Comparison of ENCODE assay signal across 8 cellular contexts in the genomic region with DNA sequence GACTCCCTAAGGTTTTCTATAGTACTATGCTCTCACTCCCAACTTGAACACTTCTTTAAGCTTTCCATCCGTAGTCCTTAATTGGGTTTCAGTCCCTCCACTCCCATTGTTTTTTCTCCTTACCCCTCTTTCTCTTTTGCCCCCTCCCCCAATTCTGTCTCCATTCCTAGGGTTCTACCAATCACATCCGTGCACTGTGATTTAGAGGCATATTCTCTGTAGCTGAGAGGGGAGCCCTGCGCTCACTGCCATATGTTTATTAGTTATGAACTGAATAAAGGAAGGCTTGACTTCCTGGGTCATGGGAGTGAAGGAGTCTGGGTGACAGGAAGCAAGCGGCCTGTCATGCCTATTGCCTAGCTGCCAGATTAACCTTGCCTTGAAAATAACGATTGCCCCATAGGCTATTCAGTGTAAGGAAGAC. TPM values are rescaled to one million over a fixed set of nuclear protein-coding genes. Genes with fewer than 3 reads are reported as not detected.
A peak's percentile ranks its signal among the peaks of the same experiment; 100 is the strongest.
DNase-seq lines count a peak whose midpoint lies in the region; ATAC-seq, FAIRE-seq and TF ChIP-seq lines count a peak whose summit lies in the region.

No MANE protein-coding gene starts in this region.

- peaks cover 4% of the 10 kb centered on the region for H3K27me3 Mint-ChIP-seq in WTC11 (ENCODE audit: low read depth)

- H3K9me3 ChIP-seq in endothelial cell of umbilical vein (replicated peaks; ENCODE audit: control insufficient read depth, insufficient read depth, low read length), result no peaks in the 10 kb centered on the region
- H3K9me3 ChIP-seq in thoracic aorta, result no peaks in the 10 kb centered on the region

- no peak overlapping the region for H2AFZ ChIP-seq in endothelial cell of umbilical vein (ENCODE audit: low read depth, low read length)

- H3K36me3 ChIP-seq in endothelial cell of umbilical vein (ENCODE audit: control insufficient read depth in 2 of 2, extremely low read depth in 1 of 2, insufficient read depth in 2 of 2, low read length in 2 of 2) (peaks cover 0 to 3% of the 10 kb centered on the region in 2 experiments), thoracic aorta (no peaks in the 10 kb centered on the region)

- H3K9me3 Mint-ChIP-seq in WTC11, result no peaks in the 10 kb centered on the region

- H3K27me3 ChIP-seq in endothelial cell of umbilical vein (ENCODE audit: control insufficient read depth in 2 of 2, insufficient read depth in 2 of 2, low read length in 2 of 2) (no peaks in the 10 kb centered on the region), thoracic aorta (replicated peaks; ENCODE audit: insufficient read depth) (no peaks in the 10 kb centered on the region)

- H3K4me3 ChIP-seq in endothelial cell of umbilical vein (replicated peaks in 1 of 3; ENCODE audit: insufficient read depth in 1 of 3, low read depth in 1 of 3, low read length in 3 of 3), result peak overlapping the region; percentile 76 to 83 (median 79)
- H3K4me3 ChIP-seq in thoracic aorta, result peak overlapping the region; percentile 80

- FAIRE-seq in endothelial cell of umbilical vein (lab: Jason Lieb, UNC), result no peak

- H4K20me1 ChIP-seq in endothelial cell of umbilical vein (replicated peaks; ENCODE audit: control insufficient read depth, extremely low read depth, insufficient read depth, low read length), result no peaks in the 10 kb centered on the region

- H3K4me2 ChIP-seq in endothelial cell of umbilical vein (ENCODE audit: insufficient read depth, low read length), result peak overlapping the region; percentile 94

- BruUV-seq in endothelial cell of umbilical vein (replicated peaks; lab: Mats Ljungman, UMichigan), result TSS peak; percentile 81

- dilution Hi-C loops in endothelial cell of umbilical vein (cut with MboI; ENCODE audit: extremely low pct_ligation_motif_present, low sequenced_read_pairs), result no loop called here

- H3K4me3 Mint-ChIP-seq in WTC11, result peak overlapping the region; percentile 94

- peaks cover 29% of the 10 kb centered on the region for H3K79me2 ChIP-seq in endothelial cell of umbilical vein (ENCODE audit: control insufficient read depth, insufficient read depth, low read length)

- H3K27ac Mint-ChIP-seq in WTC11, result peak overlapping the region; percentile 97

- CTCF ChIA-PET in WTC11 (lab: Charles Lee) (interaction anchor here (1.0 to 1.3 kb wide), 2 partner anchors 44 to 118 kb away, joined by 3 to 4 read pairs; a partner anchor contains a TSS), endothelial cell of umbilical vein (lab: Charles Lee) (interaction anchor here (1.1 kb wide), 1 partner anchor 14 kb away, joined by 3 read pairs; no protein-coding TSS in a partner anchor)

- peaks cover 10% of the 10 kb centered on the region for H3K4me1 ChIP-seq in endothelial cell of umbilical vein (ENCODE audit: control insufficient read depth, extremely low read depth, insufficient read depth, low read length)
- H3K4me1 ChIP-seq in thoracic aorta (ENCODE audit: control insufficient read depth in 1 of 2, low read depth in 2 of 2), result peaks cover 2 to 3% of the 10 kb centered on the region in 2 donors

- POLR2A ChIA-PET in WTC11 (lab: Charles Lee), result interaction anchor here (0.9 to 2.7 kb wide), 2 partner anchors 26 to 43 kb away, joined by 6 to 21 read pairs; a partner anchor contains a TSS
- POLR2A ChIA-PET in endothelial cell of umbilical vein (lab: Charles Lee), result interaction anchor here (0.7 to 2.0 kb wide), 5 partner anchors 10 to 68 kb away, joined by 3 to 17 read pairs (median 6); a partner anchor contains a TSS

- DNase-seq in NCI-H2196 (lab: John Stamatoyannopoulos, UW; ENCODE audit: unreplicated experiment), result peak; percentile 12
- no peak for DNase-seq in NCI-H2196 treated with DMSO at 0.1 percent for 48 hours (lab: John Stamatoyannopoulos, UW; ENCODE audit: unreplicated experiment)
- peak; percentile 52 to 78 for DNase-seq in NCI-H2081 (lab: John Stamatoyannopoulos, UW)
- no peak for DNase-seq in WTC11 (ENCODE audit: low spot score)
- DNase-seq in endothelial cell of umbilical vein (ENCODE audit: low read depth, low spot score), result peak; percentile 45
- DNase-seq in middle frontal gyrus (ENCODE audit: extremely low spot score, low spot score), result peak; percentile 5
- DNase-seq in thoracic aorta (ENCODE audit: low spot score), result no peak

- ATAC-seq in HG02588 (IDR thresholded peaks at IDR 0.05; ENCODE audit: unreplicated experiment), result peak; percentile 46
- no peak; the same call in 1 of the 2 replicates for ATAC-seq in WTC11
- ATAC-seq in thoracic aorta (ENCODE audit: insufficient number of reproducible peaks, low FRiP score, low read depth), result peak; percentile 59

- TF ChIP-seq CTCF in WTC11 (IDR thresholded peaks at IDR 0.05), result no peak
- no peak for TF ChIP-seq CTCF in endothelial cell of umbilical vein (IDR thresholded peaks at IDR 0.05; ENCODE audit: extremely low read depth in 1 of 2, insufficient read depth in 1 of 2, low read depth in 1 of 2, low read length in 2 of 2)
- no peak for TF ChIP-seq CTCF in thoracic aorta (IDR thresholded peaks at IDR 0.05)

- H3K27ac ChIP-seq in endothelial cell of umbilical vein (ENCODE audit: insufficient read depth, low read depth, low read length) (peak overlapping the region; percentile 72), thoracic aorta (peak overlapping the region; percentile 85 to 91)

- H3K9ac ChIP-seq in endothelial cell of umbilical vein (replicated peaks; ENCODE audit: extremely low read depth, insufficient read depth, low read length), result peak overlapping the region; percentile 86

- peaks cover 3% of the 10 kb centered on the region; the same call in 1 of the 2 replicates for H3K36me3 Mint-ChIP-seq in WTC11

- no peaks in the 10 kb centered on the region for H3K9me1 ChIP-seq in endothelial cell of umbilical vein (replicated peaks; ENCODE audit: control insufficient read depth, extremely low read depth, insufficient read depth, low read length)

- H3K4me1 Mint-ChIP-seq in WTC11, result peaks cover 5% of the 10 kb centered on the region

- intact Hi-C loops in endothelial cell of umbilical vein (cut with micrococcal nuclease), result loop anchor here (2.0 to 5.0 kb wide), 4 partner anchors 26 to 166 kb away; a partner anchor contains a TSS

- peak; percentile 2 for TF ChIP-seq POLR2A in endothelial cell of umbilical vein (IDR thresholded peaks at IDR 0.05; ENCODE audit: low read depth, low read length)

TF ChIP-seq in WTC11, 78 proteins besides CTCF, POLR2A, EP300 and RAD21 (continues in another document):
- no peak for TF ChIP-seq TEAD1 (CRISPR knock-in tag; IDR thresholded peaks at IDR 0.05)

TF ChIP-seq in endothelial cell of umbilical vein, 7 proteins besides CTCF, POLR2A, EP300 and RAD21:
- TF ChIP-seq MYC (IDR thresholded peaks at IDR 0.05; ENCODE audit: low read depth, low read length) (no peak), FOS (IDR thresholded peaks at IDR 0.05; ENCODE audit: borderline replicate concordance, insufficient read depth, low read length) (no peak), EZH2 (IDR thresholded peaks at IDR 0.05; ENCODE audit: borderline replicate concordance, low read depth, low read length, severe bottlenecking) (no peak), GATA2 (IDR thresholded peaks at IDR 0.05; ENCODE audit: insufficient read depth, insufficient read length, low read depth, low read length) (no peak), JUN (IDR thresholded peaks at IDR 0.05; ENCODE audit: borderline replicate concordance, insufficient read depth, insufficient read length, low read depth) (no peak), POLR2AphosphoS5 (IDR thresholded peaks at IDR 0.05; ENCODE audit: insufficient read depth, low read depth, low read length) (no peak)
- TF ChIP-seq, protein P1, sequence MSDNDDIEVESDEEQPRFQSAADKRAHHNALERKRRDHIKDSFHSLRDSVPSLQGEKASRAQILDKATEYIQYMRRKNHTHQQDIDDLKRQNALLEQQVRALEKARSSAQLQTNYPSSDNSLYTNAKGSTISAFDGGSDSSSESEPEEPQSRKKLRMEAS (IDR thresholded peaks at IDR 0.05; ENCODE audit: insufficient read depth, insufficient read length), result no peak

RNA-seq across cellular contexts. Expression of a gene that starts 0.5 kb away (rescaled TPM):
- 22.8 to 30.4 TPM (median 28.2 TPM) in 3 replicates for total RNA-seq in WTC11 (2021)
- total RNA-seq in endothelial cell of umbilical vein, result 63.2 and 70.0 TPM in 2 replicates
- 26.0 and 36.1 TPM in 2 replicates for polyA plus RNA-seq in endothelial cell of umbilical vein
- polyA plus RNA-seq in endothelial cell of umbilical vein (2011; cell fraction: cytosol; rRNA removed), result 67.1 and 71.8 TPM in 2 replicates
- polyA plus RNA-seq in endothelial cell of umbilical vein (2011; cell fraction: nucleus; rRNA removed), result 30.4 and 34.6 TPM in 2 replicates
- polyA plus RNA-seq in endothelial cell of umbilical vein (2012), result 85.9 and 114 TPM in 2 replicates
- 10.9 and 12.1 TPM in 2 replicates for polyA minus RNA-seq in endothelial cell of umbilical vein
- polyA minus RNA-seq in endothelial cell of umbilical vein (2011; cell fraction: cytosol; rRNA and poly(A)+ RNA removed), result 24.0 TPM
- polyA minus RNA-seq in endothelial cell of umbilical vein (2011; cell fraction: nucleus; rRNA and poly(A)+ RNA removed), result 10.8 and 17.7 TPM in 2 replicates
- total RNA-seq in thoracic aorta, result 10 to 100 TPM; 19.2 to 19.5 TPM

RNA-seq across cellular contexts. Expression of a gene that starts 25.5 kb away (rescaled TPM):
- 12.9 to 17.0 TPM (median 15.5 TPM) in 3 replicates for total RNA-seq in WTC11 (2021)
- total RNA-seq in endothelial cell of umbilical vein, result 32.9 and 34.6 TPM in 2 replicates
- 21.7 and 28.6 TPM in 2 replicates for polyA plus RNA-seq in endothelial cell of umbilical vein
- 39.8 and 40.6 TPM in 2 replicates for polyA plus RNA-seq in endothelial cell of umbilical vein (2011; cell fraction: cytosol; rRNA removed)
- 21.0 and 29.0 TPM in 2 replicates for polyA plus RNA-seq in endothelial cell of umbilical vein (2011; cell fraction: nucleus; rRNA removed)
- polyA plus RNA-seq in endothelial cell of umbilical vein (2012), result 42.1 and 54.2 TPM in 2 replicates
- 16.7 and 19.6 TPM in 2 replicates for polyA minus RNA-seq in endothelial cell of umbilical vein
- 5.7 TPM for polyA minus RNA-seq in endothelial cell of umbilical vein (2011; cell fraction: cytosol; rRNA and poly(A)+ RNA removed)
- 5.0 and 9.9 TPM in 2 replicates for polyA minus RNA-seq in endothelial cell of umbilical vein (2011; cell fraction: nucleus; rRNA and poly(A)+ RNA removed)
- total RNA-seq in thoracic aorta, result 10 to 100 TPM; 26.8 to 30.1 TPM

RNA-seq across cellular contexts. Expression of a gene that starts 43.6 kb away (rescaled TPM):
- 38.9 to 42.3 TPM (median 42.3 TPM) in 3 replicates for total RNA-seq in WTC11 (2021)
- total RNA-seq in endothelial cell of umbilical vein, result 84.3 and 90.0 TPM in 2 replicates
- polyA plus RNA-seq in endothelial cell of umbilical vein, result 22.2 and 22.9 TPM in 2 replicates
- 23.7 and 24.1 TPM in 2 replicates for polyA plus RNA-seq in endothelial cell of umbilical vein (2011; cell fraction: cytosol; rRNA removed)
- polyA plus RNA-seq in endothelial cell of umbilical vein (2011; cell fraction: nucleus; rRNA removed), result 80.6 and 91.4 TPM in 2 replicates
- polyA plus RNA-seq in endothelial cell of umbilical vein (2012), result 83.7 and 96.5 TPM in 2 replicates
- polyA minus RNA-seq in endothelial cell of umbilical vein, result 103 and 111 TPM in 2 replicates
- 20.5 TPM for polyA minus RNA-seq in endothelial cell of umbilical vein (2011; cell fraction: cytosol; rRNA and poly(A)+ RNA removed)
- 32.9 and 74.2 TPM in 2 replicates for polyA minus RNA-seq in endothelial cell of umbilical vein (2011; cell fraction: nucleus; rRNA and poly(A)+ RNA removed)
- 10 to 100 TPM; 38.7 to 66.2 TPM for total RNA-seq in thoracic aorta

Comparison
In these comparisons a context has a peak if more than half of its experiments do, and no peak if none do; other contexts are left out.
1. DNase-seq: peak in NCI-H2196 (single experiment), NCI-H2081 (2 of 2), endothelial cell of umbilical vein (single experiment) and middle frontal gyrus (single experiment); none in NCI-H2196 treated with DMSO at 0.1 percent for 48 hours (single experiment), WTC11 (single experiment) and thoracic aorta (single experiment).